In genomic region chr6:14147891-14148290, GRCh38 we compare ENCODE assay signal across 17 cellular contexts.
"Had no signal": no experiment of that assay in that cellular context is flagged by ENCODE, and none has a peak within 500 bp of the region (broad histone marks: within the 10 kb centered on the region; RNA-seq: fewer than 3 reads in every experiment).

No MANE protein-coding gene starts in this region.

- H3K4me3 ChIP-seq: heart left ventricle, ovary, tibial artery had no signal

- H3K9me3 ChIP-seq: heart left ventricle, ovary, tibial artery had no signal

- H3K27ac ChIP-seq: brain microvascular endothelial cell, heart left ventricle, ovary, tibial artery had no signal

- DNase-seq: activated CD4-positive, alpha-beta T cell treated with anti-CD3 and anti-CD28 coated beads for 1 hour; activated CD4-positive, alpha-beta T cell treated with anti-CD3 and anti-CD28 coated beads, Interleukin-2, amount 50 U/mL, for 48 hours; activated effector memory CD4-positive, alpha-beta T cell treated with anti-CD3 and anti-CD28 coated beads, Interleukin-2, amount 50 U/mL, for 16 hours; activated T-cell treated with anti-CD3 and anti-CD28 coated beads, Interleukin-2, amount 50 U/mL, for 4 hours; brain microvascular endothelial cell; dermis blood vessel endothelial cell; foreskin melanocyte; heart left ventricle; left colon; mesendoderm; ovary; stimulated activated CD4-positive, alpha-beta T cell treated with anti-CD3 and anti-CD28 coated beads, Interleukin-15, amount 100 ng/mL, for 24 hours; stimulated activated CD4-positive, alpha-beta T cell treated with anti-CD3 and anti-CD28 coated beads, Interleukin-4, amount 100 ng/mL, for 4 hours; stimulated activated naive CD8-positive, alpha-beta T cell treated with anti-CD3 and anti-CD28 coated beads, Interleukin-15, amount 100 ng/mL, for 72 hours; SW 1271; tibial artery had no signal

- H3K36me3 ChIP-seq: brain microvascular endothelial cell, heart left ventricle, ovary, tibial artery had no signal

- ATAC-seq: activated naive CD4-positive, alpha-beta T cell treated with anti-CD3 and anti-CD28 coated beads, Interleukin-2, amount 50 U/mL, for 72 hours; activated T-cell treated with anti-CD3 and anti-CD28 coated beads, Interleukin-2, amount 50 U/mL, for 4 hours; left colon; stimulated activated naive CD8-positive, alpha-beta T cell treated with anti-CD3 and anti-CD28 coated beads, Interleukin-15, amount 100 ng/mL, for 72 hours had no signal

- H3K27me3 ChIP-seq: brain microvascular endothelial cell, heart left ventricle, ovary had no signal
